In genomic region chr4:169640261-169640880, GRCh38 we compare ENCODE assay signal across 1 cellular context.
TF ChIP-seq lines count a peak whose summit lies in the region.

No MANE protein-coding gene starts in this region.

TF ChIP-seq in HepG2, 621 proteins besides CTCF, POLR2A, EP300 and RAD21:
- no peak for TF ChIP-seq ZNF275 (CRISPR knock-in tag; IDR thresholded peaks at IDR 0.05; ENCODE audit: borderline replicate concordance)
- TF ChIP-seq ZNF75D (CRISPR knock-in tag; IDR thresholded peaks at IDR 0.05; ENCODE audit: borderline replicate concordance), result no peak
- TF ChIP-seq RFX3 (CRISPR knock-in tag; IDR thresholded peaks at IDR 0.05), result no peak
- TF ChIP-seq KLF11 (CRISPR knock-in tag; IDR thresholded peaks at IDR 0.05), result no peak
- TF ChIP-seq ZNF577 (CRISPR knock-in tag; IDR thresholded peaks at IDR 0.05; ENCODE audit: borderline replicate concordance, low read depth), result no peak
- no peak for TF ChIP-seq SRSF4 (IDR thresholded peaks at IDR 0.05; ENCODE audit: low read depth, low read length, poor library complexity, severe bottlenecking)
- no peak for TF ChIP-seq GFI1 (CRISPR knock-in tag; IDR thresholded peaks at IDR 0.05; ENCODE audit: borderline replicate concordance)
- no peak for TF ChIP-seq STAG1 (CRISPR knock-in tag; IDR thresholded peaks at IDR 0.05)
- no peak for TF ChIP-seq CHD2 (IDR thresholded peaks at IDR 0.05; ENCODE audit: low read depth, low read length)
- TF ChIP-seq ZNF335 (CRISPR knock-in tag; IDR thresholded peaks at IDR 0.05), result no peak
- no peak for TF ChIP-seq ZBED4 (CRISPR knock-in tag; IDR thresholded peaks at IDR 0.05; ENCODE audit: borderline replicate concordance)
- no peak for TF ChIP-seq SATB2 (CRISPR knock-in tag; IDR thresholded peaks at IDR 0.05)
- TF ChIP-seq ZNF703 (CRISPR knock-in tag; IDR thresholded peaks at IDR 0.05; ENCODE audit: borderline replicate concordance), result no peak
- no peak for TF ChIP-seq RXRA (CRISPR knock-in tag; IDR thresholded peaks at IDR 0.05)
TF ChIP-seq in HepG2: peak in this region for 0.
